9 cellular contexts compared by ENCODE assay signal in the genomic region with DNA sequence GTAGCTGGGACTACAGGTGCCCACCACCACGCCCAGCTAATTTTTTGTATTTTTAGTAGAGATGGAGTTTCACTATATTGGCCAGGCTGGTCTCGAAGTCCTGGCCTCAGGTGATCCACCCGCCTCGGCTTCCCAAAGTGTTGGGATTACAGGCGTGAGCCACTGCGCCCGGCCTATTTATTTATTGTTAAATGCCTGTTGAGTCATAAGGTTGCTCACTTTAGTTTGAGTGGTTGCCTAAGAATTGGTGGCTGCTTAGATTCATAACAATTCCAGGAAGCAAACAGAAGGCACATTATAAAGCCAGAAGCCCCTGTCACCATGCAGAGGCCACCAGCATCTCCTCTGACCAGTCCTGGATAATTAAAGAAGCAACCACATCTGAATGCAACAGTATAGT. TPM values are rescaled to one million over a fixed set of nuclear protein-coding genes. Genes with fewer than 3 reads are reported as not detected.
DNase-seq lines count a peak whose midpoint lies in the region; ATAC-seq, FAIRE-seq and TF ChIP-seq lines count a peak whose summit lies in the region.
"Not testable (repeated sequence)": the region's sequence is repeated elsewhere in the genome, so short reads cannot be mapped to it uniquely, and the experiment has no call there.
"Had no signal": no experiment of that assay in that cellular context is flagged by ENCODE, and none has a peak within 500 bp of the region (broad histone marks: within the 10 kb centered on the region; RNA-seq: fewer than 3 reads in every experiment).

No MANE protein-coding gene starts in this region.

- H3K4me1 ChIP-seq in PC-9 (replicated peaks; ENCODE audit: insufficient read depth); astrocyte (ENCODE audit: insufficient read depth, low read length): not testable (repeated sequence)
- peaks cover 58% of the 10 kb centered on the region for H3K4me1 ChIP-seq in HepG2 (ENCODE audit: insufficient read depth, low read length)

- not testable (repeated sequence) for TF ChIP-seq RAD21 in HepG2 (CRISPR knock-in tag; IDR thresholded peaks at IDR 0.05)

- not testable (repeated sequence) for H3K79me2 ChIP-seq in PC-9 (ENCODE audit: low read depth); astrocyte (ENCODE audit: insufficient read depth, low read length); HepG2 (ENCODE audit: insufficient read depth, low read length)

- not testable (repeated sequence) for H2AFZ ChIP-seq in PC-9; astrocyte (ENCODE audit: low read depth, low read length)
- peak overlapping the region; percentile 42 for H2AFZ ChIP-seq in HepG2 (ENCODE audit: low read length)

- not testable (repeated sequence) for H3K27ac ChIP-seq in PC-9; astrocyte (ENCODE audit: low read depth, low read length)
- peak overlapping the region; percentile 26 for H3K27ac ChIP-seq in HepG2 (ENCODE audit: extremely low read length, insufficient read depth, low read length)

- POLR2A ChIA-PET in PC-9 (lab: Charles Lee; ENCODE audit: unreplicated experiment) = not testable (repeated sequence)
- POLR2A ChIA-PET in activated CD8-positive, alpha-beta T cell treated with anti-CD3 and anti-CD28 coated beads for 36 hours (lab: Charles Lee) = interaction anchor here (1.2 kb wide), 1 partner anchor 23 kb away, joined by 3 read pairs; no protein-coding TSS in a partner anchor
- POLR2A ChIA-PET in HepG2 (lab: Yijun Ruan, JAX) = interaction anchor here (1.8 kb wide), 1 partner anchor 101 kb away, joined by 5 read pairs; no protein-coding TSS in a partner anchor

- H3K27ac Mint-ChIP-seq in Calu3 (ENCODE audit: unreplicated experiment); astrocyte (ENCODE audit: unreplicated experiment): not testable (repeated sequence)
- peak overlapping the region; percentile 69 for H3K27ac Mint-ChIP-seq in activated CD8-positive, alpha-beta T cell treated with anti-CD3 and anti-CD28 coated beads for 36 hours

- not testable (repeated sequence) for H3K9ac ChIP-seq in astrocyte (ENCODE audit: low read length); HepG2 (ENCODE audit: insufficient read depth, low read depth, low read length)

- in situ Hi-C loops in HepG2 (cut with HindIII; ENCODE audit: extremely low pct_ligation_motif_present, low pct_unique_long_range_greater_than_20kb) = not testable (repeated sequence)

- not testable (repeated sequence) for H3K4me3 Mint-ChIP-seq in Calu3 (ENCODE audit: low read depth, unreplicated experiment); activated CD8-positive, alpha-beta T cell treated with anti-CD3 and anti-CD28 coated beads for 36 hours; astrocyte (ENCODE audit: unreplicated experiment)

- not testable (repeated sequence) for H3K36me3 ChIP-seq in PC-9 (ENCODE audit: low read depth); astrocyte (ENCODE audit: insufficient read depth, low read length); HepG2 (replicated peaks in 1 of 2; ENCODE audit: control insufficient read depth in 1 of 2, insufficient read depth in 2 of 2, low read length in 2 of 2)

- peaks cover 18% of the 10 kb centered on the region for H3K4me1 Mint-ChIP-seq in Calu3 (ENCODE audit: low read depth, unreplicated experiment)
- peaks cover 12% of the 10 kb centered on the region for H3K4me1 Mint-ChIP-seq in activated CD8-positive, alpha-beta T cell treated with anti-CD3 and anti-CD28 coated beads for 36 hours (ENCODE audit: low read depth)
- not testable (repeated sequence) for H3K4me1 Mint-ChIP-seq in astrocyte (ENCODE audit: low read depth, unreplicated experiment)

- H3K9me3 ChIP-seq in PC-9 (ENCODE audit: insufficient read depth, low read depth); astrocyte (ENCODE audit: insufficient read depth, low read depth, low read length); HepG2 (ENCODE audit: low read length): not testable (repeated sequence)

- not testable (repeated sequence) for H3F3A ChIP-seq in PC-9 (ENCODE audit: insufficient read depth, low read depth)

- CTCF ChIA-PET in Calu3 (lab: Charles Lee); HepG2 (lab: Yijun Ruan, JAX; ENCODE audit: low intra/inter-chr PET ratio, low total read pairs): not testable (repeated sequence)
- CTCF ChIA-PET in PC-9 (lab: Charles Lee) = interaction anchor here (0.6 kb wide), 1 partner anchor 103 kb away, joined by 4 read pairs; no protein-coding TSS in a partner anchor
- CTCF ChIA-PET in activated CD8-positive, alpha-beta T cell treated with anti-CD3 and anti-CD28 coated beads for 36 hours (lab: Charles Lee) = interaction anchor here (0.8 to 1.0 kb wide), 2 partner anchors 10 to 18 kb away, joined by 3 to 4 read pairs; no protein-coding TSS in a partner anchor

- not testable (repeated sequence) for H3K27me3 ChIP-seq in PC-9 (ENCODE audit: insufficient read depth, low read depth); astrocyte (ENCODE audit: insufficient read depth, low read length); HepG2 (ENCODE audit: control insufficient read depth in 1 of 2, insufficient read depth in 2 of 2, low read length in 2 of 2)

- peak; percentile 45 for DNase-seq in Calu3
- peak; percentile 19 for DNase-seq in HPDE6-E6E7 (ENCODE audit: extremely low spot score)
- peak; percentile 19 to 76 for DNase-seq in PC-9
- not testable (repeated sequence) for DNase-seq in activated CD8-positive, alpha-beta T cell treated with anti-CD3 and anti-CD28 coated beads for 36 hours; HepG2 (ENCODE audit: low spot score)
- peak; percentile 18 for DNase-seq in astrocyte (ENCODE audit: low read depth)
- peak; percentile 52 for DNase-seq in fibroblast of gingiva (ENCODE audit: low read depth)
- DNase-seq in ureter (ENCODE audit: low spot score) = peak; percentile 52

- 88% methylated on average over 7 of the region's 7 CpGs for WGBS in HepG2 (ENCODE audit: low lambda C conversion rate)

- not testable (repeated sequence) for H3K27me3 Mint-ChIP-seq in Calu3 (ENCODE audit: unreplicated experiment); activated CD8-positive, alpha-beta T cell treated with anti-CD3 and anti-CD28 coated beads for 36 hours; astrocyte (ENCODE audit: low read depth, unreplicated experiment)

- not testable (repeated sequence) for BruUV-seq in Calu3 (replicated peaks; lab: Mats Ljungman, UMichigan); PC-9 (replicated peaks; lab: Mats Ljungman, UMichigan); HepG2 (replicated peaks; lab: Mats Ljungman, UMichigan)

- not testable (repeated sequence) for H3K9me2 ChIP-seq in PC-9 (ENCODE audit: insufficient read depth)

- H3K4me3 ChIP-seq in PC-9; astrocyte (ENCODE audit: insufficient read depth, low read depth, low read length); HepG2 (replicated peaks in 1 of 3; ENCODE audit: insufficient read depth in 1 of 3, low read depth in 2 of 3, low read length in 3 of 3): not testable (repeated sequence)

- ATAC-seq in activated CD8-positive, alpha-beta T cell treated with anti-CD3 and anti-CD28 coated beads for 36 hours; HepG2: not testable (repeated sequence)

- H3K4me2 ChIP-seq in PC-9; astrocyte (ENCODE audit: low read length); HepG2 (ENCODE audit: low read depth, low read length): not testable (repeated sequence)

- H3K36me3 Mint-ChIP-seq in Calu3 (ENCODE audit: insufficient read depth, unreplicated experiment); astrocyte (ENCODE audit: low read depth, unreplicated experiment): not testable (repeated sequence)
- peaks cover 33% of the 10 kb centered on the region for H3K36me3 Mint-ChIP-seq in activated CD8-positive, alpha-beta T cell treated with anti-CD3 and anti-CD28 coated beads for 36 hours (ENCODE audit: low read depth)

- not testable (repeated sequence) for H4K20me1 ChIP-seq in PC-9 (ENCODE audit: insufficient read depth); astrocyte (ENCODE audit: insufficient read depth, low read length); HepG2 (ENCODE audit: insufficient read depth, low read length)

- intact Hi-C loops in Calu3 (cut with micrococcal nuclease; ENCODE audit: unreplicated experiment); PC-9 (cut with micrococcal nuclease; ENCODE audit: unreplicated experiment); activated CD8-positive, alpha-beta T cell treated with anti-CD3 and anti-CD28 coated beads for 36 hours (cut with micrococcal nuclease); HepG2 (cut with micrococcal nuclease; ENCODE audit: unreplicated experiment): not testable (repeated sequence)

- FAIRE-seq in astrocyte (lab: Jason Lieb, UNC); HepG2 (lab: Jason Lieb, UNC): not testable (repeated sequence)

- not testable (repeated sequence) for TF ChIP-seq EP300 in HepG2 (IDR thresholded peaks at IDR 0.05; ENCODE audit: low read depth in 2 of 2, low read length in 2 of 2); HepG2 (CRISPR knock-in tag; IDR thresholded peaks at IDR 0.05; ENCODE audit: borderline replicate concordance)

- not testable (repeated sequence) for TF ChIP-seq POLR2A in HepG2 (IDR thresholded peaks at IDR 0.05; ENCODE audit: insufficient read depth in 1 of 2, low read depth in 2 of 2, low read length in 2 of 2)

- not testable (repeated sequence) for H3K9me3 Mint-ChIP-seq in Calu3 (ENCODE audit: low read depth, unreplicated experiment); activated CD8-positive, alpha-beta T cell treated with anti-CD3 and anti-CD28 coated beads for 36 hours; astrocyte (ENCODE audit: unreplicated experiment)

- TF ChIP-seq CTCF in Calu3 (IDR thresholded peaks at IDR 0.05; ENCODE audit: unreplicated experiment); PC-9 (conservative IDR thresholded peaks at IDR 0.05); activated CD8-positive, alpha-beta T cell treated with anti-CD3 and anti-CD28 coated beads for 36 hours (IDR thresholded peaks at IDR 0.05); astrocyte (IDR thresholded peaks at IDR 0.05; ENCODE audit: insufficient read depth, low read depth, low read length); HepG2 (CRISPR knock-in tag; IDR thresholded peaks at IDR 0.05): not testable (repeated sequence)

RNA-seq across cellular contexts. Expression of a gene that starts 23.9 kb away (rescaled TPM):
- total RNA-seq in Calu3 (2022) = not detected in 2 replicates
- total RNA-seq in PC-9 (2021) = not detected in 2 replicates
- total RNA-seq in activated CD8-positive, alpha-beta T cell treated with anti-CD3 and anti-CD28 coated beads for 36 hours = under 1 TPM in 1 of 2 experiments, not detected in 1; 0.40 TPM
- not detected in 2 replicates for total RNA-seq in astrocyte
- total RNA-seq in HepG2 (2016; rRNA removed; fragmentation: Illumina TruSeq; extraction: Trizol) = not detected in 2 replicates
- total RNA-seq in HepG2 (2016; cell fraction: cytosol; rRNA removed; fragmentation: Illumina TruSeq; extraction: Trizol; ENCODE audit: low read depth) = not detected in 2 replicates
- not detected in 2 replicates for total RNA-seq in HepG2 (2016; cell fraction: insoluble cytoplasmic fraction; rRNA removed; fragmentation: Illumina TruSeq; extraction: Trizol)
- not detected in 2 replicates for total RNA-seq in HepG2 (2016; cell fraction: membrane; rRNA removed; fragmentation: Illumina TruSeq; extraction: Trizol)
- not detected in 2 replicates for total RNA-seq in HepG2 (2016; cell fraction: nucleus; rRNA removed; fragmentation: Illumina TruSeq; extraction: Trizol)
- not detected in 2 replicates for polyA plus RNA-seq in HepG2 (2011; rRNA removed)
- polyA plus RNA-seq in HepG2 (2011; cell fraction: cytosol; rRNA removed) = not detected in 2 replicates
- polyA plus RNA-seq in HepG2 (2011; cell fraction: nucleus; rRNA removed) = not detected in 2 replicates
- not detected in 2 replicates for polyA plus RNA-seq in HepG2 (2012)
- not detected in 2 replicates for polyA plus RNA-seq in HepG2 (2016; cell fraction: cytosol; fragmentation: Illumina TruSeq; extraction: Trizol; ENCODE audit: low read depth)
- not detected in 2 replicates for polyA plus RNA-seq in HepG2 (2016; cell fraction: insoluble cytoplasmic fraction; fragmentation: Illumina TruSeq; extraction: Trizol; ENCODE audit: low read depth)
- not detected in 2 replicates for polyA plus RNA-seq in HepG2 (2016; cell fraction: membrane; fragmentation: Illumina TruSeq; extraction: Trizol; ENCODE audit: low read depth)
- not detected in 2 replicates for polyA plus RNA-seq in HepG2 (2016; cell fraction: nucleus; fragmentation: Illumina TruSeq; extraction: Trizol; ENCODE audit: insufficient read depth, low read depth)
- polyA minus RNA-seq in HepG2 (2011; rRNA and poly(A)+ RNA removed; ENCODE audit: low replicate concordance) = not detected in 2 replicates
- not detected in 2 replicates for polyA minus RNA-seq in HepG2 (2011; cell fraction: cytosol; rRNA and poly(A)+ RNA removed)
- not detected in 2 replicates for polyA minus RNA-seq in HepG2 (2011; cell fraction: nucleus; rRNA and poly(A)+ RNA removed)
- not detected for total RNA-seq in ureter
- total RNA-seq: A673 had no signal

RNA-seq across cellular contexts. Expression of a gene that starts 47.9 kb away (rescaled TPM):
- 183 and 200 TPM in 2 replicates for total RNA-seq in Calu3 (2022)
- total RNA-seq in PC-9 (2021) = 53.1 and 54.8 TPM in 2 replicates
- 10 to 100 TPM; 69.2 to 72.6 TPM for total RNA-seq in activated CD8-positive, alpha-beta T cell treated with anti-CD3 and anti-CD28 coated beads for 36 hours
- 13.0 and 16.4 TPM in 2 replicates for total RNA-seq in astrocyte
- total RNA-seq in HepG2 (2016; rRNA removed; fragmentation: Illumina TruSeq; extraction: Trizol) = 154 and 228 TPM in 2 replicates
- total RNA-seq in HepG2 (2016; cell fraction: cytosol; rRNA removed; fragmentation: Illumina TruSeq; extraction: Trizol; ENCODE audit: low read depth) = 56.6 and 64.1 TPM in 2 replicates
- total RNA-seq in HepG2 (2016; cell fraction: insoluble cytoplasmic fraction; rRNA removed; fragmentation: Illumina TruSeq; extraction: Trizol) = 154 and 231 TPM in 2 replicates
- total RNA-seq in HepG2 (2016; cell fraction: membrane; rRNA removed; fragmentation: Illumina TruSeq; extraction: Trizol) = 68.9 and 73.8 TPM in 2 replicates
- 108 and 117 TPM in 2 replicates for total RNA-seq in HepG2 (2016; cell fraction: nucleus; rRNA removed; fragmentation: Illumina TruSeq; extraction: Trizol)
- polyA plus RNA-seq in HepG2 (2011; rRNA removed) = 41.6 and 61.8 TPM in 2 replicates
- polyA plus RNA-seq in HepG2 (2011; cell fraction: cytosol; rRNA removed) = 38.6 and 39.1 TPM in 2 replicates
- 27.0 and 29.5 TPM in 2 replicates for polyA plus RNA-seq in HepG2 (2011; cell fraction: nucleus; rRNA removed)
- 64.4 and 82.5 TPM in 2 replicates for polyA plus RNA-seq in HepG2 (2012)
- polyA plus RNA-seq in HepG2 (2016; cell fraction: cytosol; fragmentation: Illumina TruSeq; extraction: Trizol; ENCODE audit: low read depth) = 38.2 and 45.0 TPM in 2 replicates
- 256 and 266 TPM in 2 replicates for polyA plus RNA-seq in HepG2 (2016; cell fraction: insoluble cytoplasmic fraction; fragmentation: Illumina TruSeq; extraction: Trizol; ENCODE audit: low read depth)
- 43.5 and 50.5 TPM in 2 replicates for polyA plus RNA-seq in HepG2 (2016; cell fraction: membrane; fragmentation: Illumina TruSeq; extraction: Trizol; ENCODE audit: low read depth)
- 137 and 150 TPM in 2 replicates for polyA plus RNA-seq in HepG2 (2016; cell fraction: nucleus; fragmentation: Illumina TruSeq; extraction: Trizol; ENCODE audit: insufficient read depth, low read depth)
- polyA minus RNA-seq in HepG2 (2011; rRNA and poly(A)+ RNA removed; ENCODE audit: low replicate concordance) = 38.8 and 71.1 TPM in 2 replicates
- 28.4 and 37.2 TPM in 2 replicates for polyA minus RNA-seq in HepG2 (2011; cell fraction: cytosol; rRNA and poly(A)+ RNA removed)
- 67.4 and 86.9 TPM in 2 replicates for polyA minus RNA-seq in HepG2 (2011; cell fraction: nucleus; rRNA and poly(A)+ RNA removed)
- total RNA-seq in ureter = 67.5 TPM
